ENCODE assay signal across 28 cellular contexts in the genomic region with DNA sequence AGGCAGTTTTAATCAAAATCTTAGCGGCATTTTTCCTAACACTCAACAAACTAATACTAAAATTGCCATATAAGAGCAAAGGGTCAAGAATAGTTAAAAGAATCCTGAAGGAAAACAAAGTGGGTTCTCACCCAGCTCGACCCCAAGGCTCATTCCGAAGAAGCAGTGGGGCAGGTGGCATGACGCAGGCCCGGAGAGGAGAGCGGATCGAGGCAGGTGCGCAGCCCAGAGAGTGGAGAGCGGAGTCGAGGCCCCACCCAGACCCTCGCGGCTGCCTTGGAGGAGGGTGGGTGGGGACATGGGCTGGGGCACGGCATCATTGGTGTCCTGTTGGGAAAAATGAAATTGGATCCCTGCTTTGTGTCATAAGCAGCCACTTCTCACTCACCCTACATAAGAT.
A peak's percentile ranks its signal among the peaks of the same experiment; 100 is the strongest.
DNase-seq lines count a peak whose midpoint lies in the region; ATAC-seq, FAIRE-seq and TF ChIP-seq lines count a peak whose summit lies in the region.
"Had no signal": no experiment of that assay in that cellular context is flagged by ENCODE, and none has a peak within 500 bp of the region (broad histone marks: within the 10 kb centered on the region; RNA-seq: fewer than 3 reads in every experiment).

No MANE protein-coding gene starts in this region.

- peaks cover 6% of the 10 kb centered on the region for H3K4me1 ChIP-seq in suprapubic skin
- H3K4me1 ChIP-seq: gastrocnemius medialis had no signal

- H3K27me3 ChIP-seq in layer of hippocampus (ENCODE audit: control insufficient read depth, insufficient read depth, low read length) (no peaks in the 10 kb centered on the region), suprapubic skin (no peaks in the 10 kb centered on the region)
- H3K27me3 ChIP-seq: cardiac muscle cell, gastrocnemius medialis, hepatocyte, MG63, stomach had no signal

- TF ChIP-seq POLR2A in suprapubic skin (IDR thresholded peaks at IDR 0.05): no peak

- H3K4me3 ChIP-seq in suprapubic skin: no peak overlapping the region
- H3K4me3 ChIP-seq: cardiac muscle cell, gastrocnemius medialis, hepatocyte, MG63, skin epidermis, stomach had no signal

- no peaks in the 10 kb centered on the region for H3K9me3 ChIP-seq in suprapubic skin
- H3K9me3 ChIP-seq: gastrocnemius medialis, MG63, stomach had no signal

- FAIRE-seq in urothelium cell line (lab: Jason Lieb, UNC): no peak
- FAIRE-seq: GM18507 had no signal

- ATAC-seq in left lobe of liver (no peak), HG02623 (IDR thresholded peaks at IDR 0.05; ENCODE audit: unreplicated experiment) (no peak)
- ATAC-seq: activated T-cell treated with anti-CD3 and anti-CD28 coated beads, Interleukin-2, amount 50 U/mL, for 4 hours; gastrocnemius medialis; left ventricle myocardium superior had no signal

- DNase-seq in NCI-H2107 (lab: John Stamatoyannopoulos, UW): peak; percentile 12
- peak; percentile 17 for DNase-seq in NCI-H748 treated with DMSO at 0.1 percent for 48 hours (lab: John Stamatoyannopoulos, UW)
- DNase-seq in suprapubic skin (ENCODE audit: low spot score in 2 of 2): peak; percentile 32 to 73
- DNase-seq in urothelium cell line (ENCODE audit: low spot score): no peak
- DNase-seq in left lobe of liver (ENCODE audit: low spot score): no peak
- DNase-seq: activated CD4-positive, alpha-beta T cell treated with anti-CD3 and anti-CD28 coated beads, Interleukin-2, amount 10 ng/mL, durations not matched to agents 7 days and 5 days; activated naive CD4-positive, alpha-beta T cell treated with anti-CD3 and anti-CD28 coated beads, Interleukin-2, amount 50 U/mL, for 16 hours; activated T-cell treated with anti-CD3 and anti-CD28 coated beads, Interleukin-2, amount 50 U/mL, for 4 hours; Calu3; dermis blood vessel endothelial cell; gastrocnemius medialis; KBM-7; left ventricle myocardium superior; MG63; naive B cell; NCI-H1105 treated with DMSO at 0.1 percent for 48 hours; NCI-H2171 treated with DMSO at 0.1 percent for 48 hours; NCI-H524 treated with DMSO at 0.1 percent for 48 hours; occipital lobe; stomach; SW 1271 had no signal

- no peak for TF ChIP-seq EP300 in suprapubic skin (IDR thresholded peaks at IDR 0.05)

- peaks cover 19% of the 10 kb centered on the region for H3K36me3 ChIP-seq in suprapubic skin
- H3K36me3 ChIP-seq: cardiac muscle cell, MG63 had no signal

- TF ChIP-seq CTCF in suprapubic skin (IDR thresholded peaks at IDR 0.05): no peak

- 92% methylated on average over 13 of the region's 13 CpGs for WGBS in suprapubic skin

- peak overlapping the region; percentile 96 for H3K27ac ChIP-seq in layer of hippocampus (ENCODE audit: low read depth, low read length)
- H3K27ac ChIP-seq in suprapubic skin: no peak overlapping the region
- H3K27ac ChIP-seq: C4-2B, cardiac muscle cell, gastrocnemius medialis, hepatocyte, skin epidermis, stomach had no signal

Comparison
In these comparisons a context has a peak if more than half of its experiments do, and no peak if none do; other contexts are left out.
1. DNase-seq: peak in NCI-H2107 (single experiment), NCI-H748 treated with DMSO at 0.1 percent for 48 hours (single experiment) and suprapubic skin (2 of 2); none in urothelium cell line (single experiment) and left lobe of liver (single experiment).